8 cellular contexts compared by ENCODE assay signal in the genomic region with DNA sequence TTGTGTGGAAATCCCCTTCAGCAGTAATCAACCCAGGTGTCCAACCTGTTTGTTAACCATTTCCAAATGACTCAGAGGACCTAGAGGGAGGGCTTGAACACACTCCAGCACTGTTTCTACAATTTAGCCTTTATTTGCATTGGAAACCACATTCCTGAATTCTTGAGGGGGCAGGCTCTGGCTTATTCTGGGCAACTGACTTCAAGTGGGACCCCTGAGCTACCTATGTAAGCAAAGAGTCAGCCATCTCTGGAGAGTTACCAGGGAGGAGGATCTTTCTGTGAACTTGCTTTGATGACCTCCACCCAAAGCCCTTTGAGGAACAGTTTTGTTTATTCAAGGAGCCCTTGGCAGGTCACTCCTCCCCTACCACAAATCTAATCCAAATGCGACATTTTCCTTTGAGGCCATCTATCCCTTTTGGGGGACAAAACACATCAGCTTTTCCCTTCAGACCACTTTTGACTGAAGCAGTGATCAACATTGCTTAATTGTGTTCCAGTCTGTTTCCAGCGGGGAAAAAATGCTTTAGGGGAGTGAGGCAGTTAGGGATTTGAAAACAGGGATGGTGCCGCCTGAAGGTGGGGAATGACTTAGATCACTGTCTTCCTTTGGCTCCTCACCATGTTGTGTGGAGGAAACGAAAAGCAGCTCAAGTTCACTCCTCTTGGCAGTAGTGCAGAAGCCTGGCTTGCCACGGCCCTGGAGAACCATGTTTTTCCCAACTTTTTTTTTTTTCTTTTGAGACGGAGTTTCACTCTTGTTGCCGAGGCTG. TPM values are rescaled to one million over a fixed set of nuclear protein-coding genes. Genes with fewer than 3 reads are reported as not detected.
A peak's percentile ranks its signal among the peaks of the same experiment; 100 is the strongest.
DNase-seq lines count a peak whose midpoint lies in the region; ATAC-seq, FAIRE-seq and TF ChIP-seq lines count a peak whose summit lies in the region.

No MANE protein-coding gene starts in this region.

- ATAC-seq in HG02885 (IDR thresholded peaks at IDR 0.05; ENCODE audit: poor library complexity, unreplicated experiment) = peak; percentile 51
- ATAC-seq in central memory CD8-positive, alpha-beta T cell (replicated peaks; ENCODE audit: extremely low read depth, poor library complexity, severe bottlenecking) = peak; percentile 64

- peak overlapping the region; percentile 35; the same call in 1 of the 2 replicates for H3K4me2 ChIP-seq in OCI-LY1 (ENCODE audit: low read length)

- H3K27ac ChIP-seq in OCI-LY1 (ENCODE audit: low read depth, low read length, poor library complexity, severe bottlenecking) = peak overlapping the region; percentile 89

- no peaks in the 10 kb centered on the region for H3K27me3 ChIP-seq in OCI-LY1 (ENCODE audit: insufficient read depth, low read length)

- no peaks in the 10 kb centered on the region for H3K9me2 ChIP-seq in OCI-LY1 (ENCODE audit: low read depth, low read length)

- H3K9me3 ChIP-seq in OCI-LY1 (ENCODE audit: low read length) = no peaks in the 10 kb centered on the region

- H3K27me3 Mint-ChIP-seq in central memory CD8-positive, alpha-beta T cell = no peaks in the 10 kb centered on the region

- H3K4me3 ChIP-seq in OCI-LY1 (ENCODE audit: low read depth, low read length, poor library complexity, severe bottlenecking) = no peak overlapping the region

- no peaks in the 10 kb centered on the region for H3K9me3 Mint-ChIP-seq in central memory CD8-positive, alpha-beta T cell

- H3F3A ChIP-seq in OCI-LY1 (ENCODE audit: insufficient read depth, low read length) = peaks cover 4% of the 10 kb centered on the region; the same call in 1 of the 2 replicates

- H3K79me2 ChIP-seq in OCI-LY1 (ENCODE audit: insufficient read depth, low read length) = no peaks in the 10 kb centered on the region

- no peak overlapping the region for H3K9ac ChIP-seq in OCI-LY1 (ENCODE audit: low read length)

- H3K27ac Mint-ChIP-seq in central memory CD8-positive, alpha-beta T cell (ENCODE audit: low read depth) = no peak overlapping the region

- TF ChIP-seq CTCF in OCI-LY1 (IDR thresholded peaks at IDR 0.05; ENCODE audit: low read length) = no peak

- peaks cover 35% of the 10 kb centered on the region for H3K4me1 Mint-ChIP-seq in central memory CD8-positive, alpha-beta T cell

- peaks cover 49% of the 10 kb centered on the region for H3K4me1 ChIP-seq in OCI-LY1 (ENCODE audit: insufficient read depth, low read length, severe bottlenecking)

- no peak overlapping the region for H2AFZ ChIP-seq in OCI-LY1 (ENCODE audit: low read length)

- H3K36me3 Mint-ChIP-seq in central memory CD8-positive, alpha-beta T cell (ENCODE audit: insufficient read depth) = peaks cover 22% of the 10 kb centered on the region

- no peaks in the 10 kb centered on the region for H4K20me1 ChIP-seq in OCI-LY1 (ENCODE audit: insufficient read depth, low read length)

- no peak overlapping the region for H3K4me3 Mint-ChIP-seq in central memory CD8-positive, alpha-beta T cell

- DNase-seq in activated effector memory CD4-positive, alpha-beta T cell treated with anti-CD3 and anti-CD28 coated beads, Interleukin-2, amount 50 U/mL, for 16 hours = peak; percentile 66
- no peak for DNase-seq in activated effector memory CD4-positive, alpha-beta T cell treated with Interleukin-2 at 50 U/mL for 16 hours
- no peak for DNase-seq in central memory CD8-positive, alpha-beta T cell (ENCODE audit: low spot score in 2 of 2)
- peak; percentile 54 to 89 for DNase-seq in lung microvascular endothelial cell (ENCODE audit: low read depth in 2 of 2)
- DNase-seq in urothelium cell line (ENCODE audit: low spot score) = peak; percentile 78
- no peak for DNase-seq in NOMO-1 (lab: John Stamatoyannopoulos, UW; ENCODE audit: unreplicated experiment in 2 of 2)

- peak; percentile 61 for FAIRE-seq in urothelium cell line (lab: Jason Lieb, UNC)

- no peaks in the 10 kb centered on the region for H3K36me3 ChIP-seq in OCI-LY1 (ENCODE audit: insufficient read depth, low read length)

RNA-seq across cellular contexts. Expression of a gene that starts 46.2 kb away (rescaled TPM):
- total RNA-seq in lung microvascular endothelial cell = 5.0 and 8.3 TPM in 2 replicates

RNA-seq across cellular contexts. Expression of a gene that starts 46.3 kb away (rescaled TPM):
- total RNA-seq in lung microvascular endothelial cell = 17.7 and 24.2 TPM in 2 replicates

Comparison
In these comparisons a context has a peak if more than half of its experiments do, and no peak if none do; other contexts are left out.
1. DNase-seq: peak in activated effector memory CD4-positive, alpha-beta T cell treated with anti-CD3 and anti-CD28 coated beads, Interleukin-2, amount 50 U/mL, for 16 hours (single experiment), lung microvascular endothelial cell (2 of 2) and urothelium cell line (single experiment); none in activated effector memory CD4-positive, alpha-beta T cell treated with Interleukin-2 at 50 U/mL for 16 hours (single experiment), central memory CD8-positive, alpha-beta T cell (0 of 2) and NOMO-1 (0 of 2).